8 cellular contexts compared by ENCODE assay signal in genomic region chr5:143605403-143606005, GRCh38.
DNase-seq lines count a peak whose midpoint lies in the region; ATAC-seq and TF ChIP-seq lines count a peak whose summit lies in the region.

No MANE protein-coding gene starts in this region.

- no peaks in the 10 kb centered on the region for H3K36me3 Mint-ChIP-seq in activated T-cell treated with anti-CD3 and anti-CD28 coated beads, Interleukin-2, amount 50 U/mL, for 4 hours (ENCODE audit: insufficient read depth)
- H3K36me3 Mint-ChIP-seq in progenitor cell of endocrine pancreas (ENCODE audit: insufficient read depth) = peaks cover 1% of the 10 kb centered on the region

- H3K9me3 Mint-ChIP-seq in activated T-cell treated with anti-CD3 and anti-CD28 coated beads, Interleukin-2, amount 50 U/mL, for 4 hours = peaks cover 5% of the 10 kb centered on the region
- H3K9me3 Mint-ChIP-seq in progenitor cell of endocrine pancreas (ENCODE audit: low read depth) = peaks cover 18% of the 10 kb centered on the region

- peak; percentile 74 for ATAC-seq in HG03460 (IDR thresholded peaks at IDR 0.05; ENCODE audit: unreplicated experiment)
- peak; percentile 21 to 41 for ATAC-seq in activated T-cell treated with anti-CD3 and anti-CD28 coated beads, Interleukin-2, amount 50 U/mL, for 4 hours

- no peak overlapping the region for H3K27ac Mint-ChIP-seq in progenitor cell of endocrine pancreas

- no peaks in the 10 kb centered on the region for H3K27me3 ChIP-seq in vagina

- no peaks in the 10 kb centered on the region for H3K4me1 ChIP-seq in vagina

- peaks cover 2% of the 10 kb centered on the region for H3K27me3 Mint-ChIP-seq in activated T-cell treated with anti-CD3 and anti-CD28 coated beads, Interleukin-2, amount 50 U/mL, for 4 hours (ENCODE audit: low read depth)
- no peaks in the 10 kb centered on the region for H3K27me3 Mint-ChIP-seq in progenitor cell of endocrine pancreas

- no peak overlapping the region for H3K4me3 ChIP-seq in vagina

- peak; percentile 21 for DNase-seq in stimulated activated CD4-positive, alpha-beta T cell treated with anti-CD3 and anti-CD28 coated beads, Interleukin-4, amount 100 ng/mL, for 24 hours
- no peak for DNase-seq in stimulated activated CD4-positive, alpha-beta T cell treated with anti-CD3 and anti-CD28 coated beads, Interleukin-12 subunit alpha, Interleukin-12 subunit beta, amount 100 ng/mL, for 4 hours
- DNase-seq in activated T-cell treated with anti-CD3 and anti-CD28 coated beads, Interleukin-2, amount 50 U/mL, for 4 hours = no peak
- peak; percentile 18 for DNase-seq in putamen (ENCODE audit: low spot score)
- DNase-seq in progenitor cell of endocrine pancreas (ENCODE audit: low spot score, unreplicated experiment) = no peak
- no peak for DNase-seq in NCI-H2081 (lab: John Stamatoyannopoulos, UW)
- DNase-seq in vagina (ENCODE audit: extremely low spot score in 2 of 2) = no peak

- H3K4me3 Mint-ChIP-seq in activated T-cell treated with anti-CD3 and anti-CD28 coated beads, Interleukin-2, amount 50 U/mL, for 4 hours = peak overlapping the region; percentile 14
- no peak overlapping the region for H3K4me3 Mint-ChIP-seq in progenitor cell of endocrine pancreas (ENCODE audit: low read depth)

- peaks cover 36% of the 10 kb centered on the region for H3K4me1 Mint-ChIP-seq in activated T-cell treated with anti-CD3 and anti-CD28 coated beads, Interleukin-2, amount 50 U/mL, for 4 hours (ENCODE audit: low read depth)
- peaks cover 2% of the 10 kb centered on the region for H3K4me1 Mint-ChIP-seq in progenitor cell of endocrine pancreas (ENCODE audit: low read depth)

- intact Hi-C loops in vagina (cut with DNase I) = no loop called here

- no peak overlapping the region for H3K27ac ChIP-seq in vagina

- no peaks in the 10 kb centered on the region for H3K9me3 ChIP-seq in vagina

- TF ChIP-seq CTCF in progenitor cell of endocrine pancreas (IDR thresholded peaks at IDR 0.05; ENCODE audit: unreplicated experiment) (no peak), vagina (IDR thresholded peaks at IDR 0.05) (no peak)

- H3K36me3 ChIP-seq in vagina = no peaks in the 10 kb centered on the region

- TF ChIP-seq POLR2A in vagina (IDR thresholded peaks at IDR 0.05) = no peak

Comparison
In these comparisons a context has a peak if more than half of its experiments do, and no peak if none do; other contexts are left out.
1. DNase-seq: peak in stimulated activated CD4-positive, alpha-beta T cell treated with anti-CD3 and anti-CD28 coated beads, Interleukin-4, amount 100 ng/mL, for 24 hours (single experiment) and putamen (single experiment); none in stimulated activated CD4-positive, alpha-beta T cell treated with anti-CD3 and anti-CD28 coated beads, Interleukin-12 subunit alpha, Interleukin-12 subunit beta, amount 100 ng/mL, for 4 hours (single experiment), activated T-cell treated with anti-CD3 and anti-CD28 coated beads, Interleukin-2, amount 50 U/mL, for 4 hours (single experiment), progenitor cell of endocrine pancreas (single experiment), NCI-H2081 (0 of 2) and vagina (0 of 2).